ENCODE assay signal across 1 cellular context in the genomic region with DNA sequence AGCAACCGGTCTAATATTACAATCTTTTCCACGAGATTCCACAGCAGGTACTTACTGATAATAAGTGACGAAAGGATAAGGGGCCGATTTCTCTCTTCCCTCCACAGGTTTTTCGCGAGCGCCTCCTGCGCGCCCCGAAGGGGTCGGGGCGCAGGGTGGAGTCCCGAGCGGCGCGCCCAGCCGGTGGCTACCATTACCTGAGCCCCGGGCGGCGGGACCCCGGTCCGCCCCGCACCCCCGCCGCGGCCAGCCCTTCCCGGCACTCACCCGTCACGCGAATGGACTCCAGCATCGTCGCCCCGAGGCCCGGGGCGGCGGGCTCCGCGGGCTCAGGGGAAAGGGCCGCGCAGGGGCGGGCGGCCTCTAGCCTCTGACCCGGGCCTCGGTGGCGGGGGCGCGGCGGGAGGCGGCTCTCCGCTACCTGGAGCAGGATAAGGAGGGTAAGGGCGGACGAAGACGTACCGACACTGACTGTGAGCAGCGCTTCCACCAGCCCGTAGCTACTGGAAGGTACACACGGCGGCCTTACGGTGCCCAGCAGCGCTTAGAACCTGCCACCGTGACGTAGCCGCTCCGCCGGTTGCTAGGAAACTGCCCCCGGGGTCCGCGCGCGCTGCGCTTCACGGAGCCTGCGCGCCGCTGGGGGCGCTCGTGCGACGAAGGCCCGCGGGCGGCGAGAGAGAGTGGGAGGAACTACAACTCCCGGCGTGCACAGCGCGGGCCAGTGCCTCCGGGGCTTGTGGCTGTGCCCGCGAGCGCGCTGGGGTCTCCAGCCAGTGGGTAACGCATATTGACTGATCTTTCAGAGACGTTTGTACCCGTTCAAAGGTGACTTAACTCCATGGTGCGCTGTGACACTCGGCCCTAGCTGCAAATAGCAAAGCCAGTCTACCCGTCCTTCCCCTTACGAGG.
TF ChIP-seq lines count a peak whose summit lies in the region.

No MANE protein-coding gene starts in this region.

TF ChIP-seq in K562, 482 proteins besides CTCF, POLR2A, EP300 and RAD21 (continued from another document and continues in another):
- TF ChIP-seq, protein P1, sequence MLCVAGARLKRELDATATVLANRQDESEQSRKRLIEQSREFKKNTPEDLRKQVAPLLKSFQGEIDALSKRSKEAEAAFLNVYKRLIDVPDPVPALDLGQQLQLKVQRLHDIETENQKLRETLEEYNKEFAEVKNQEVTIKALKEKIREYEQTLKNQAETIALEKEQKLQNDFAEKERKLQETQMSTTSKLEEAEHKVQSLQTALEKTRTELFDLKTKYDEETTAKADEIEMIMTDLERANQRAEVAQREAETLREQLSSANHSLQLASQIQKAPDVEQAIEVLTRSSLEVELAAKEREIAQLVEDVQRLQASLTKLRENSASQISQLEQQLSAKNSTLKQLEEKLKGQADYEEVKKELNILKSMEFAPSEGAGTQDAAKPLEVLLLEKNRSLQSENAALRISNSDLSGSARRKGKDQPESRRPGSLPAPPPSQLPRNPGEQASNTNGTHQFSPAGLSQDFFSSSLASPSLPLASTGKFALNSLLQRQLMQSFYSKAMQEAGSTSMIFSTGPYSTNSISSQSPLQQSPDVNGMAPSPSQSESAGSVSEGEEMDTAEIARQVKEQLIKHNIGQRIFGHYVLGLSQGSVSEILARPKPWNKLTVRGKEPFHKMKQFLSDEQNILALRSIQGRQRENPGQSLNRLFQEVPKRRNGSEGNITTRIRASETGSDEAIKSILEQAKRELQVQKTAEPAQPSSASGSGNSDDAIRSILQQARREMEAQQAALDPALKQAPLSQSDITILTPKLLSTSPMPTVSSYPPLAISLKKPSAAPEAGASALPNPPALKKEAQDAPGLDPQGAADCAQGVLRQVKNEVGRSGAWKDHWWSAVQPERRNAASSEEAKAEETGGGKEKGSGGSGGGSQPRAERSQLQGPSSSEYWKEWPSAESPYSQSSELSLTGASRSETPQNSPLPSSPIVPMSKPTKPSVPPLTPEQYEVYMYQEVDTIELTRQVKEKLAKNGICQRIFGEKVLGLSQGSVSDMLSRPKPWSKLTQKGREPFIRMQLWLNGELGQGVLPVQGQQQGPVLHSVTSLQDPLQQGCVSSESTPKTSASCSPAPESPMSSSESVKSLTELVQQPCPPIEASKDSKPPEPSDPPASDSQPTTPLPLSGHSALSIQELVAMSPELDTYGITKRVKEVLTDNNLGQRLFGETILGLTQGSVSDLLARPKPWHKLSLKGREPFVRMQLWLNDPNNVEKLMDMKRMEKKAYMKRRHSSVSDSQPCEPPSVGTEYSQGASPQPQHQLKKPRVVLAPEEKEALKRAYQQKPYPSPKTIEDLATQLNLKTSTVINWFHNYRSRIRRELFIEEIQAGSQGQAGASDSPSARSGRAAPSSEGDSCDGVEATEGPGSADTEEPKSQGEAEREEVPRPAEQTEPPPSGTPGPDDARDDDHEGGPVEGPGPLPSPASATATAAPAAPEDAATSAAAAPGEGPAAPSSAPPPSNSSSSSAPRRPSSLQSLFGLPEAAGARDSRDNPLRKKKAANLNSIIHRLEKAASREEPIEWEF (CRISPR knock-in tag; IDR thresholded peaks at IDR 0.05) = no peak
- TF ChIP-seq ZBTB7A (IDR thresholded peaks at IDR 0.05; ENCODE audit: borderline replicate concordance, control insufficient read depth, low read depth, low read length) (peak; percentile 93), RBM22 (IDR thresholded peaks at IDR 0.05; ENCODE audit: low read depth, low read length, poor library complexity, severe bottlenecking) (peak; percentile 61), ZNF324 (CRISPR knock-in tag; IDR thresholded peaks at IDR 0.05) (no peak), HDAC8 (tag; IDR thresholded peaks at IDR 0.05) (no peak), ZNF384 (IDR thresholded peaks at IDR 0.05; ENCODE audit: low read depth, low read length) (no peak), JUN (IDR thresholded peaks at IDR 0.05; ENCODE audit: borderline replicate concordance, low read depth, low read length) (no peak), JUN (CRISPR knock-in tag; IDR thresholded peaks at IDR 0.05; ENCODE audit: borderline replicate concordance) (no peak), ZNF445 (CRISPR knock-in tag; IDR thresholded peaks at IDR 0.05; ENCODE audit: low read depth) (no peak), ZEB2 (IDR thresholded peaks at IDR 0.05) (no peak), FOXJ3 (CRISPR knock-in tag; IDR thresholded peaks at IDR 0.05) (no peak), ARID1B (IDR thresholded peaks at IDR 0.05) (no peak), NCOA1 (IDR thresholded peaks at IDR 0.05; ENCODE audit: low read depth) (no peak), STAT5B (CRISPR knock-in tag; IDR thresholded peaks at IDR 0.05) (no peak)
- TF ChIP-seq, protein P2, sequence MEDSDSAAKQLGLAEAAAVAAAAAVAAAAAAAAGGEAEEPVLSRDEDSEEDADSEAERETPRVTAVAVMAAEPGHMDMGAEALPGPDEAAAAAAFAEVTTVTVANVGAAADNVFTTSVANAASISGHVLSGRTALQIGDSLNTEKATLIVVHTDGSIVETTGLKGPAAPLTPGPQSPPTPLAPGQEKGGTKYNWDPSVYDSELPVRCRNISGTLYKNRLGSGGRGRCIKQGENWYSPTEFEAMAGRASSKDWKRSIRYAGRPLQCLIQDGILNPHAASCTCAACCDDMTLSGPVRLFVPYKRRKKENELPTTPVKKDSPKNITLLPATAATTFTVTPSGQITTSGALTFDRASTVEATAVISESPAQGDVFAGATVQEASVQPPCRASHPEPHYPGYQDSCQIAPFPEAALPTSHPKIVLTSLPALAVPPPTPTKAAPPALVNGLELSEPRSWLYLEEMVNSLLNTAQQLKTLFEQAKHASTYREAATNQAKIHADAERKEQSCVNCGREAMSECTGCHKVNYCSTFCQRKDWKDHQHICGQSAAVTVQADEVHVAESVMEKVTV (CRISPR knock-in tag; IDR thresholded peaks at IDR 0.05) = 0 out of 2 replicates have a peak, but pooled peaks have one; percentile 24
- TF ChIP-seq, protein P3, sequence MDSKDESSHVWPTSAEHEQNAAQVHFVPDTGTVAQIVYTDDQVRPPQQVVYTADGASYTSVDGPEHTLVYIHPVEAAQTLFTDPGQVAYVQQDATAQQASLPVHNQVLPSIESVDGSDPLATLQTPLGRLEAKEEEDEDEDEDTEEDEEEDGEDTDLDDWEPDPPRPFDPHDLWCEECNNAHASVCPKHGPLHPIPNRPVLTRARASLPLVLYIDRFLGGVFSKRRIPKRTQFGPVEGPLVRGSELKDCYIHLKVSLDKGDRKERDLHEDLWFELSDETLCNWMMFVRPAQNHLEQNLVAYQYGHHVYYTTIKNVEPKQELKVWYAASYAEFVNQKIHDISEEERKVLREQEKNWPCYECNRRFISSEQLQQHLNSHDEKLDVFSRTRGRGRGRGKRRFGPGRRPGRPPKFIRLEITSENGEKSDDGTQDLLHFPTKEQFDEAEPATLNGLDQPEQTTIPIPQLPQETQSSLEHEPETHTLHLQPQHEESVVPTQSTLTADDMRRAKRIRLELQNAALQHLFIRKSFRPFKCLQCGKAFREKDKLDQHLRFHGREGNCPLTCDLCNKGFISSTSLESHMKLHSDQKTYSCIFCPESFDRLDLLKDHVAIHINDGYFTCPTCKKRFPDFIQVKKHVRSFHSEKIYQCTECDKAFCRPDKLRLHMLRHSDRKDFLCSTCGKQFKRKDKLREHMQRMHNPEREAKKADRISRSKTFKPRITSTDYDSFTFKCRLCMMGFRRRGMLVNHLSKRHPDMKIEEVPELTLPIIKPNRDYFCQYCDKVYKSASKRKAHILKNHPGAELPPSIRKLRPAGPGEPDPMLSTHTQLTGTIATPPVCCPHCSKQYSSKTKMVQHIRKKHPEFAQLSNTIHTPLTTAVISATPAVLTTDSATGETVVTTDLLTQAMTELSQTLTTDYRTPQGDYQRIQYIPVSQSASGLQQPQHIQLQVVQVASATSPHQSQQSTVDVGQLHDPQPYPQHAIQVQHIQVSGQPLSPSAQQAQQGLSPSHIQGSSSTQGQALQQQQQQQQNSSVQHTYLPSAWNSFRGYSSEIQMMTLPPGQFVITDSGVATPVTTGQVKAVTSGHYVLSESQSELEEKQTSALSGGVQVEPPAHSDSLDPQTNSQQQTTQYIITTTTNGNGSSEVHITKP (IDR thresholded peaks at IDR 0.05; ENCODE audit: partially characterized antibody) = no peak
- TF ChIP-seq, protein P4, sequence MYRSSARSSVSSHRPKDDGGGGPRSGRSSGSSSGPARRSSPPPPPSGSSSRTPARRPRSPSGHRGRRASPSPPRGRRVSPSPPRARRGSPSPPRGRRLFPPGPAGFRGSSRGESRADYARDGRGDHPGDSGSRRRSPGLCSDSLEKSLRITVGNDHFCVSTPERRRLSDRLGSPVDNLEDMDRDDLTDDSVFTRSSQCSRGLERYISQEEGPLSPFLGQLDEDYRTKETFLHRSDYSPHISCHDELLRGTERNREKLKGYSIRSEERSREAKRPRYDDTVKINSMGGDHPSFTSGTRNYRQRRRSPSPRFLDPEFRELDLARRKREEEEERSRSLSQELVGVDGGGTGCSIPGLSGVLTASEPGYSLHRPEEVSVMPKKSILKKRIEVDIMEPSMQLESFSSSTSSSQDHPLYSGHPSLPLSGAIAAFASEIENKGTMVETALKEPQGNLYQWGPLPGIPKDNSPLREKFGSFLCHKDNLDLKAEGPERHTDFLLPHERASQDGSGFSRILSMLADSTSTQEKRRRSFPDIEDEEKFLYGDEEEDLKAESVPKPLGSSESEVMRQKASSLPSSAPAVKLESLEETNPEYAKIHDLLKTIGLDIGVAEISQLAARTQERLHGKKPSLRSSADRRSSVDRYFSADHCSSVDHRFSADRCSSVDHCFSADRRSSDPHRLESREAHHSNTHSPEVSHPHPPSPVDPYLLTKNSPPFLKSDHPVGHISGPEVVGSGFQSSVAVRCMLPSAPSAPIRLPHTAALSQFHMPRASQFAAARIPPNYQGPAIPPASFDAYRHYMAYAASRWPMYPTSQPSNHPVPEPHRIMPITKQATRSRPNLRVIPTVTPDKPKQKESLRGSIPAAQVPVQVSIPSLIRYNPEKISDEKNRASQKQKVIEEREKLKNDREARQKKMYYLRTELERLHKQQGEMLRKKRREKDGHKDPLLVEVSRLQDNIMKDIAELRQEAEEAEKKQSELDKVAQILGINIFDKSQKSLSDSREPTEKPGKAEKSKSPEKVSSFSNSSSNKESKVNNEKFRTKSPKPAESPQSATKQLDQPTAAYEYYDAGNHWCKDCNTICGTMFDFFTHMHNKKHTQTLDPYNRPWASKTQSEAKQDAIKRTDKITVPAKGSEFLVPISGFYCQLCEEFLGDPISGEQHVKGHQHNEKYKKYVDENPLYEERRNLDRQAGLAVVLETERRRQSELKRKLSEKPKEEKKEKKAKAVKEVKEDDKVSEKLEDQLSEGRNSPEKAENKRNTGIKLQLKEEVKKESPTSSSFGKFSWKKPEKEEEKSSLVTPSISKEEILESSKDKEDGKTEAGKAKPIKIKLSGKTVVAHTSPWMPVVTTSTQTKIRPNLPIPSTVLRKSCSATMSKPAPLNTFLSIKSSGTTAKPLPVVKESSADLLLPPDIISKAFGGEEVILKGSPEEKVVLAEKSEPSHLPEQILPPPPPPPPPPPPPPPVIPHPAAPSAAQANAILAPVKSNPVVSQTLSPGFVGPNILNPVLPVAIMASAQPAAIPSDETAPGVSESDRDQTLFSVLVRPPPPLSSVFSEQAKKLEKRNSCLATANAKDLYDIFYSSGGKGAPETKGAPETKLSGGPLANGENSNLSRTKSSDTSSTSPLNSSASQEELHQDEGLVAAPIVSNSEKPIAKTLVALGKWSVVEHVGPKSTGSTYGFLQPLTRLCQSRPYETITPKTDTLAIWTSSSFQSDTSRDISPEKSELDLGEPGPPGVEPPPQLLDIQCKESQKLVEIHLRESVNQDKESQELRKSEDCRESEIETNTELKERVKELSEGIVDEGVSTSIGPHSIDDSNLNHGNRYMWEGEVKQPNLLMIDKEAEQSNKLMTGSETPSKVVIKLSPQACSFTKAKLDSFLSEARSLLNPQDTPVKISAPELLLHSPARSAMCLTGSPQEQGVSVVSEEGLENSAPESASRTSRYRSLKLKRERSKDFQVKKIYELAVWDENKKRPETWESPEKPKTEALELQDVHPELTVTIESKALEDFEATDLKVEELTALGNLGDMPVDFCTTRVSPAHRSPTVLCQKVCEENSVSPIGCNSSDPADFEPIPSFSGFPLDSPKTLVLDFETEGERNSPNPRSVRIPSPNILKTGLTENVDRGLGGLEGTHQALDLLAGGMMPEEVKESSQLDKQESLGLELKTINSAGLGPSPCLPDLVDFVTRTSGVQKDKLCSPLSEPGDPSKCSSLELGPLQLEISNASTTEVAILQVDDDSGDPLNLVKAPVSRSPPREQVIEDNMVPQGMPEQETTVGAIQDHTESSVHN (IDR thresholded peaks at IDR 0.05; ENCODE audit: borderline replicate concordance in 1 of 2, low read depth in 1 of 2) = no peak
- TF ChIP-seq, protein P5, sequence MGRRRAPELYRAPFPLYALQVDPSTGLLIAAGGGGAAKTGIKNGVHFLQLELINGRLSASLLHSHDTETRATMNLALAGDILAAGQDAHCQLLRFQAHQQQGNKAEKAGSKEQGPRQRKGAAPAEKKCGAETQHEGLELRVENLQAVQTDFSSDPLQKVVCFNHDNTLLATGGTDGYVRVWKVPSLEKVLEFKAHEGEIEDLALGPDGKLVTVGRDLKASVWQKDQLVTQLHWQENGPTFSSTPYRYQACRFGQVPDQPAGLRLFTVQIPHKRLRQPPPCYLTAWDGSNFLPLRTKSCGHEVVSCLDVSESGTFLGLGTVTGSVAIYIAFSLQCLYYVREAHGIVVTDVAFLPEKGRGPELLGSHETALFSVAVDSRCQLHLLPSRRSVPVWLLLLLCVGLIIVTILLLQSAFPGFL (CRISPR knock-in tag; IDR thresholded peaks at IDR 0.05) = no peak
- TF ChIP-seq, protein P6, sequence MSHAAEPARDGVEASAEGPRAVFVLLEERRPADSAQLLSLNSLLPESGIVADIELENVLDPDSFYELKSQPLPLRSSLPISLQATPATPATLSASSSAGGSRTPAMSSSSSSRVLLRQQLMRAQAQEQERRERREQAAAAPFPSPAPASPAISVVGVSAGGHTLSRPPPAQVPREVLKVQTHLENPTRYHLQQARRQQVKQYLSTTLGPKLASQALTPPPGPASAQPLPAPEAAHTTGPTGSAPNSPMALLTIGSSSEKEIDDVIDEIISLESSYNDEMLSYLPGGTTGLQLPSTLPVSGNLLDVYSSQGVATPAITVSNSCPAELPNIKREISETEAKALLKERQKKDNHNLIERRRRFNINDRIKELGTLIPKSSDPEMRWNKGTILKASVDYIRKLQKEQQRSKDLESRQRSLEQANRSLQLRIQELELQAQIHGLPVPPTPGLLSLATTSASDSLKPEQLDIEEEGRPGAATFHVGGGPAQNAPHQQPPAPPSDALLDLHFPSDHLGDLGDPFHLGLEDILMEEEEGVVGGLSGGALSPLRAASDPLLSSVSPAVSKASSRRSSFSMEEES (CRISPR knock-in tag; IDR thresholded peaks at IDR 0.05) = no peak
- TF ChIP-seq, protein P7, sequence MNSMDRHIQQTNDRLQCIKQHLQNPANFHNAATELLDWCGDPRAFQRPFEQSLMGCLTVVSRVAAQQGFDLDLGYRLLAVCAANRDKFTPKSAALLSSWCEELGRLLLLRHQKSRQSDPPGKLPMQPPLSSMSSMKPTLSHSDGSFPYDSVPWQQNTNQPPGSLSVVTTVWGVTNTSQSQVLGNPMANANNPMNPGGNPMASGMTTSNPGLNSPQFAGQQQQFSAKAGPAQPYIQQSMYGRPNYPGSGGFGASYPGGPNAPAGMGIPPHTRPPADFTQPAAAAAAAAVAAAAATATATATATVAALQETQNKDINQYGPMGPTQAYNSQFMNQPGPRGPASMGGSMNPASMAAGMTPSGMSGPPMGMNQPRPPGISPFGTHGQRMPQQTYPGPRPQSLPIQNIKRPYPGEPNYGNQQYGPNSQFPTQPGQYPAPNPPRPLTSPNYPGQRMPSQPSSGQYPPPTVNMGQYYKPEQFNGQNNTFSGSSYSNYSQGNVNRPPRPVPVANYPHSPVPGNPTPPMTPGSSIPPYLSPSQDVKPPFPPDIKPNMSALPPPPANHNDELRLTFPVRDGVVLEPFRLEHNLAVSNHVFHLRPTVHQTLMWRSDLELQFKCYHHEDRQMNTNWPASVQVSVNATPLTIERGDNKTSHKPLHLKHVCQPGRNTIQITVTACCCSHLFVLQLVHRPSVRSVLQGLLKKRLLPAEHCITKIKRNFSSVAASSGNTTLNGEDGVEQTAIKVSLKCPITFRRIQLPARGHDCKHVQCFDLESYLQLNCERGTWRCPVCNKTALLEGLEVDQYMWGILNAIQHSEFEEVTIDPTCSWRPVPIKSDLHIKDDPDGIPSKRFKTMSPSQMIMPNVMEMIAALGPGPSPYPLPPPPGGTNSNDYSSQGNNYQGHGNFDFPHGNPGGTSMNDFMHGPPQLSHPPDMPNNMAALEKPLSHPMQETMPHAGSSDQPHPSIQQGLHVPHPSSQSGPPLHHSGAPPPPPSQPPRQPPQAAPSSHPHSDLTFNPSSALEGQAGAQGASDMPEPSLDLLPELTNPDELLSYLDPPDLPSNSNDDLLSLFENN (IDR thresholded peaks at IDR 0.05; ENCODE audit: low read depth in 2 of 2, low read length in 2 of 2) = no peak
